In genomic region chr15:97929456-97930229, GRCh38 we compare ENCODE assay signal across 20 cellular contexts. TPM values are rescaled to one million over a fixed set of nuclear protein-coding genes. Genes with fewer than 3 reads are reported as not detected.
A peak's percentile ranks its signal among the peaks of the same experiment; 100 is the strongest.
DNase-seq lines count a peak whose midpoint lies in the region; ATAC-seq and TF ChIP-seq lines count a peak whose summit lies in the region.
"Had no signal": no experiment of that assay in that cellular context is flagged by ENCODE, and none has a peak within 500 bp of the region (broad histone marks: within the 10 kb centered on the region; RNA-seq: fewer than 3 reads in every experiment).

No MANE protein-coding gene starts in this region.

- DNase-seq in heart right ventricle = peak in 1 of 2 donors; percentile 29
- DNase-seq in Right ventricle myocardium inferior (ENCODE audit: missing footprints) = no peak
- DNase-seq in NCI-H524 (lab: John Stamatoyannopoulos, UW) = peak; percentile 53 to 86
- DNase-seq in adrenal gland = peak in 5 of 7 donors; percentile 19 to 50 (median 36)
- peak; percentile 21 to 45 for DNase-seq in foreskin keratinocyte
- no peak for DNase-seq in NCI-H1694 treated with DMSO at 0.1 percent for 48 hours (lab: John Stamatoyannopoulos, UW)
- DNase-seq in SW480 (ENCODE audit: low spot score) = no peak
- DNase-seq in lower leg skin (ENCODE audit: low spot score in 2 of 2) = no peak
- DNase-seq: CD4-positive, alpha-beta memory T cell; DMS53; H7; HFFc6; KBM-7; MV-4-11; NCI-H187; NCI-H226; NCI-H526 treated with DMSO at 0.1 percent for 48 hours had no signal

- WGBS in heart right ventricle, 2 donors = 68 to 74% methylated on average over 6 of the region's 6 CpGs
- 61 to 71% (median 69%) methylated on average over 6 of the region's 6 CpGs for WGBS in adrenal gland, 4 donors
- 76 to 80% methylated on average over 6 of the region's 6 CpGs for WGBS in lower leg skin, 2 donors

- H3K27ac ChIP-seq in heart right ventricle (no peak overlapping the region), adrenal gland (no peak overlapping the region), foreskin keratinocyte (no peak overlapping the region)
- H3K27ac ChIP-seq: BLaER1, SJSA1 had no signal

- ATAC-seq in heart right ventricle (peak in 7 of 8 donors; percentile 33 to 75 (median 61)), Right ventricle myocardium inferior (no peak), foreskin keratinocyte (peak; percentile 58)

- H3K27me3 ChIP-seq in heart right ventricle (peaks cover 0 to 6% (median 0%) of the 10 kb centered on the region in 7 donors), adrenal gland (no peaks in the 10 kb centered on the region), foreskin keratinocyte (no peaks in the 10 kb centered on the region)
- H3K27me3 ChIP-seq: BLaER1, SJSA1 had no signal

- intact Hi-C loops in heart right ventricle (cut with DNase I) (loop anchor here in 1 of 10 donors (10.0 kb wide), 1 partner anchor 55 kb away; no protein-coding TSS in a partner anchor), Right ventricle myocardium inferior (cut with DNase I) (no loop called here), adrenal gland (cut with DNase I) (no loop called here), lower leg skin (cut with DNase I; ENCODE audit: low total_unique reads) (no loop called here)

- H3K4me3 ChIP-seq in heart right ventricle = no peak overlapping the region
- H3K4me3 ChIP-seq in adrenal gland = no peak overlapping the region
- H3K4me3 ChIP-seq in lower leg skin (ENCODE audit: low read depth, poor library complexity, severe bottlenecking) = no peak overlapping the region
- H3K4me3 ChIP-seq: BLaER1, SJSA1 had no signal

- TF ChIP-seq POLR2A in adrenal gland (IDR thresholded peaks at IDR 0.05) (no peak), lower leg skin (IDR thresholded peaks at IDR 0.05) (no peak)

- H3K4me1 ChIP-seq in heart right ventricle = no peaks in the 10 kb centered on the region
- no peaks in the 10 kb centered on the region for H3K4me1 ChIP-seq in adrenal gland (replicated peaks in 1 of 2)
- H3K4me1 ChIP-seq in foreskin keratinocyte = no peaks in the 10 kb centered on the region
- H3K4me1 ChIP-seq: BLaER1, SJSA1 had no signal

- TF ChIP-seq CTCF in heart right ventricle (IDR thresholded peaks at IDR 0.05) = no peak
- no peak for TF ChIP-seq CTCF in adrenal gland (IDR thresholded peaks at IDR 0.05)
- TF ChIP-seq CTCF in foreskin keratinocyte (conservative IDR thresholded peaks at IDR 0.05) = no peak
- TF ChIP-seq CTCF in lower leg skin (IDR thresholded peaks at IDR 0.05) = no peak

- peaks cover 0 to 20% (median 7%) of the 10 kb centered on the region in 11 donors for H3K9me3 ChIP-seq in heart right ventricle
- H3K9me3 ChIP-seq in adrenal gland (replicated peaks in 1 of 3) = no peaks in the 10 kb centered on the region
- H3K9me3 ChIP-seq: SJSA1 had no signal

- H3K36me3 ChIP-seq in heart right ventricle (no peaks in the 10 kb centered on the region), adrenal gland (replicated peaks in 1 of 2) (no peaks in the 10 kb centered on the region)
- H3K36me3 ChIP-seq: SJSA1 had no signal

RNA-seq across cellular contexts. Expression of gene ARRDC4, which starts 30.9 kb away (rescaled TPM):
- total RNA-seq in heart right ventricle (10 to 100 TPM in 9 of 10 donors, 1 to 10 TPM in 1; 9.4 to 26.4 (median 14.5) TPM), Right ventricle myocardium inferior (15.9 TPM), adrenal gland (10 to 100 TPM; 18.1 to 38.7 (median 24.8) TPM), foreskin keratinocyte (9.0 and 14.0 TPM in 2 replicates), lower leg skin (100 to 1,000 TPM in 1 of 4 donors, 10 to 100 TPM in 3; 44.0 to 103 (median 60.3) TPM)
- polyA plus RNA-seq in heart right ventricle (10 to 100 TPM in 1 of 2 donors, 1 to 10 TPM in 1; 8.2 to 16.4 TPM), adrenal gland (10 to 100 TPM; 15.1 to 30.0 (median 23.8) TPM), foreskin keratinocyte (3.8 and 4.9 TPM in 2 replicates)
- total RNA-seq: OCI-LY7 had no signal

Comparison
In these comparisons a context has a peak if more than half of its experiments do, and no peak if none do; other contexts are left out.
1. DNase-seq: peak in NCI-H524 (2 of 2), adrenal gland (5 of 7) and foreskin keratinocyte (2 of 2); none in Right ventricle myocardium inferior (single experiment), NCI-H1694 treated with DMSO at 0.1 percent for 48 hours (single experiment), SW480 (single experiment) and lower leg skin (0 of 2).